ENCODE assay signal across 28 cellular contexts in genomic region chr5:154442801-154443200, GRCh38. TPM values are rescaled to one million over a fixed set of nuclear protein-coding genes. Genes with fewer than 3 reads are reported as not detected.
"Had no signal": no experiment of that assay in that cellular context is flagged by ENCODE, and none has a peak within 500 bp of the region (broad histone marks: within the 10 kb centered on the region; RNA-seq: fewer than 3 reads in every experiment).

No MANE protein-coding gene starts in this region.

- H3K27me3 ChIP-seq: gastroesophageal sphincter, ovary, right atrium auricular region, sigmoid colon, testis, tibial nerve had no signal

- H3K27ac Mint-ChIP-seq: dendritic cell treated with granulocyte-macrophage colony-stimulating factor and Interleukin-4, amounts not matched to agents 40 ng/mL and 50 ng/mL, for 4 days; neural progenitor cell; stimulated activated naive B cell treated with anti-CD40 and anti-IgM and Interleukin-4, amounts not matched to agents 10 μg/mL and 1 μg/mL and 100 μg/mL, for 72 hours; stimulated activated naive CD8-positive, alpha-beta T cell treated with anti-CD3 and anti-CD28 coated beads, Interleukin-15, amount 100 ng/mL, for 72 hours had no signal

- ATAC-seq: gastroesophageal sphincter; left colon; left ventricle myocardium superior; naive thymus-derived CD8-positive, alpha-beta T cell; stimulated activated naive B cell treated with anti-CD40 and anti-IgM and Interleukin-4, amounts not matched to agents 10 μg/mL and 1 μg/mL and 100 μg/mL, for 72 hours; stimulated activated naive CD8-positive, alpha-beta T cell treated with anti-CD3 and anti-CD28 coated beads, Interleukin-15, amount 100 ng/mL, for 72 hours had no signal

- H3K4me3 Mint-ChIP-seq: dendritic cell treated with granulocyte-macrophage colony-stimulating factor and Interleukin-4, amounts not matched to agents 40 ng/mL and 50 ng/mL, for 4 days; neural progenitor cell; stimulated activated naive B cell treated with anti-CD40 and anti-IgM and Interleukin-4, amounts not matched to agents 10 μg/mL and 1 μg/mL and 100 μg/mL, for 72 hours; stimulated activated naive CD8-positive, alpha-beta T cell treated with anti-CD3 and anti-CD28 coated beads, Interleukin-15, amount 100 ng/mL, for 72 hours had no signal

- H3K4me3 ChIP-seq: gastroesophageal sphincter, neural progenitor cell, ovary, right atrium auricular region, sigmoid colon, skin epidermis, testis, tibial nerve had no signal

- H3K9me3 ChIP-seq: gastroesophageal sphincter, ovary, right atrium auricular region, sigmoid colon, testis, tibial nerve had no signal

- H3K9me3 Mint-ChIP-seq: dendritic cell treated with granulocyte-macrophage colony-stimulating factor and Interleukin-4, amounts not matched to agents 40 ng/mL and 50 ng/mL, for 4 days; naive thymus-derived CD8-positive, alpha-beta T cell; neural progenitor cell; stimulated activated naive B cell treated with anti-CD40 and anti-IgM and Interleukin-4, amounts not matched to agents 10 μg/mL and 1 μg/mL and 100 μg/mL, for 72 hours; stimulated activated naive CD8-positive, alpha-beta T cell treated with anti-CD3 and anti-CD28 coated beads, Interleukin-15, amount 100 ng/mL, for 72 hours had no signal

- H3K36me3 ChIP-seq: neural progenitor cell, ovary, right atrium auricular region had no signal

- H3K27me3 Mint-ChIP-seq: dendritic cell treated with granulocyte-macrophage colony-stimulating factor and Interleukin-4, amounts not matched to agents 40 ng/mL and 50 ng/mL, for 4 days; naive thymus-derived CD8-positive, alpha-beta T cell; stimulated activated naive B cell treated with anti-CD40 and anti-IgM and Interleukin-4, amounts not matched to agents 10 μg/mL and 1 μg/mL and 100 μg/mL, for 72 hours; stimulated activated naive CD8-positive, alpha-beta T cell treated with anti-CD3 and anti-CD28 coated beads, Interleukin-15, amount 100 ng/mL, for 72 hours had no signal

- H3K27ac ChIP-seq: gastroesophageal sphincter, neural progenitor cell, ovary, right atrium auricular region, sigmoid colon, skin epidermis, testis, tibial nerve had no signal

- DNase-seq: cerebellar nuclear complex; glutamatergic neuron; left colon; left ventricle myocardium superior; naive thymus-derived CD8-positive, alpha-beta T cell; nucleus accumbens; ovary; sigmoid colon; stimulated activated CD4-positive, alpha-beta T cell treated with anti-CD3 and anti-CD28 coated beads, Interleukin-2, amount 100 ng/mL, for 24 hours; stimulated activated CD4-positive, alpha-beta T cell treated with anti-CD3 and anti-CD28 coated beads, Interleukin-4, amount 100 ng/mL, for 4 hours; stimulated activated naive B cell treated with anti-CD40 and anti-IgM and Interleukin-4, amounts not matched to agents 10 μg/mL and 1 μg/mL and 100 μg/mL, for 72 hours; stimulated activated naive CD8-positive, alpha-beta T cell treated with anti-CD3 and anti-CD28 coated beads, Interleukin-15, amount 100 ng/mL, for 72 hours; testis had no signal

RNA-seq across cellular contexts. Expression of gene HAND1, which starts 35.2 kb away (rescaled TPM):
- total RNA-seq: fibroblast of villous mesenchyme; gastroesophageal sphincter; kidney epithelial cell; lung microvascular endothelial cell; mesenteric fat pad; mononuclear cell; naive thymus-derived CD8-positive, alpha-beta T cell; ovary; posterior vena cava; subcutaneous adipose tissue; testis; tibial nerve; ureter had no signal
- polyA plus RNA-seq: esophagus; naive thymus-derived CD8-positive, alpha-beta T cell; ovary had no signal
